1 cellular context compared by ENCODE assay signal in genomic region chr1:11838349-11839272, GRCh38.
TF ChIP-seq lines count a peak whose summit lies in the region.

No MANE protein-coding gene starts in this region.

TF ChIP-seq in HepG2, 621 proteins besides CTCF, POLR2A, EP300 and RAD21 (continued from another document):
- no peak for TF ChIP-seq POGK (CRISPR knock-in tag; conservative IDR thresholded peaks at IDR 0.05)
- TF ChIP-seq, protein P1, sequence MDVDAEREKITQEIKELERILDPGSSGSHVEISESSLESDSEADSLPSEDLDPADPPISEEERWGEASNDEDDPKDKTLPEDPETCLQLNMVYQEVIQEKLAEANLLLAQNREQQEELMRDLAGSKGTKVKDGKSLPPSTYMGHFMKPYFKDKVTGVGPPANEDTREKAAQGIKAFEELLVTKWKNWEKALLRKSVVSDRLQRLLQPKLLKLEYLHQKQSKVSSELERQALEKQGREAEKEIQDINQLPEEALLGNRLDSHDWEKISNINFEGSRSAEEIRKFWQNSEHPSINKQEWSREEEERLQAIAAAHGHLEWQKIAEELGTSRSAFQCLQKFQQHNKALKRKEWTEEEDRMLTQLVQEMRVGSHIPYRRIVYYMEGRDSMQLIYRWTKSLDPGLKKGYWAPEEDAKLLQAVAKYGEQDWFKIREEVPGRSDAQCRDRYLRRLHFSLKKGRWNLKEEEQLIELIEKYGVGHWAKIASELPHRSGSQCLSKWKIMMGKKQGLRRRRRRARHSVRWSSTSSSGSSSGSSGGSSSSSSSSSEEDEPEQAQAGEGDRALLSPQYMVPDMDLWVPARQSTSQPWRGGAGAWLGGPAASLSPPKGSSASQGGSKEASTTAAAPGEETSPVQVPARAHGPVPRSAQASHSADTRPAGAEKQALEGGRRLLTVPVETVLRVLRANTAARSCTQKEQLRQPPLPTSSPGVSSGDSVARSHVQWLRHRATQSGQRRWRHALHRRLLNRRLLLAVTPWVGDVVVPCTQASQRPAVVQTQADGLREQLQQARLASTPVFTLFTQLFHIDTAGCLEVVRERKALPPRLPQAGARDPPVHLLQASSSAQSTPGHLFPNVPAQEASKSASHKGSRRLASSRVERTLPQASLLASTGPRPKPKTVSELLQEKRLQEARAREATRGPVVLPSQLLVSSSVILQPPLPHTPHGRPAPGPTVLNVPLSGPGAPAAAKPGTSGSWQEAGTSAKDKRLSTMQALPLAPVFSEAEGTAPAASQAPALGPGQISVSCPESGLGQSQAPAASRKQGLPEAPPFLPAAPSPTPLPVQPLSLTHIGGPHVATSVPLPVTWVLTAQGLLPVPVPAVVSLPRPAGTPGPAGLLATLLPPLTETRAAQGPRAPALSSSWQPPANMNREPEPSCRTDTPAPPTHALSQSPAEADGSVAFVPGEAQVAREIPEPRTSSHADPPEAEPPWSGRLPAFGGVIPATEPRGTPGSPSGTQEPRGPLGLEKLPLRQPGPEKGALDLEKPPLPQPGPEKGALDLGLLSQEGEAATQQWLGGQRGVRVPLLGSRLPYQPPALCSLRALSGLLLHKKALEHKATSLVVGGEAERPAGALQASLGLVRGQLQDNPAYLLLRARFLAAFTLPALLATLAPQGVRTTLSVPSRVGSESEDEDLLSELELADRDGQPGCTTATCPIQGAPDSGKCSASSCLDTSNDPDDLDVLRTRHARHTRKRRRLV (CRISPR knock-in tag; IDR thresholded peaks at IDR 0.05) = no peak
- TF ChIP-seq NFRKB (IDR thresholded peaks at IDR 0.05) = no peak
- TF ChIP-seq ZBTB1 (CRISPR knock-in tag; IDR thresholded peaks at IDR 0.05; ENCODE audit: borderline replicate concordance) = no peak
- TF ChIP-seq, protein P2, sequence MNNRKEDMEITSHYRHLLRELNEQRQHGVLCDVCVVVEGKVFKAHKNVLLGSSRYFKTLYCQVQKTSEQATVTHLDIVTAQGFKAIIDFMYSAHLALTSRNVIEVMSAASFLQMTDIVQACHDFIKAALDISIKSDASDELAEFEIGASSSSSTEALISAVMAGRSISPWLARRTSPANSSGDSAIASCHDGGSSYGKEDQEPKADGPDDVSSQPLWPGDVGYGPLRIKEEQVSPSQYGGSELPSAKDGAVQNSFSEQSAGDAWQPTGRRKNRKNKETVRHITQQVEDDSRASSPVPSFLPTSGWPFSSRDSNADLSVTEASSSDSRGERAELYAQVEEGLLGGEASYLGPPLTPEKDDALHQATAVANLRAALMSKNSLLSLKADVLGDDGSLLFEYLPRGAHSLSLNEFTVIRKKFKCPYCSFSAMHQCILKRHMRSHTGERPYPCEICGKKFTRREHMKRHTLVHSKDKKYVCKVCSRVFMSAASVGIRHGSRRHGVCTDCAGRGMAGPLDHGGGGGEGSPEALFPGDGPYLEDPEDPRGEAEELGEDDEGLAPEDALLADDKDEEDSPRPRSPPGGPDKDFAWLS (CRISPR knock-in tag; IDR thresholded peaks at IDR 0.05; ENCODE audit: borderline replicate concordance) = 0 out of 2 replicates have a peak, but pooled peaks have one; percentile 53
- TF ChIP-seq, protein P3, sequence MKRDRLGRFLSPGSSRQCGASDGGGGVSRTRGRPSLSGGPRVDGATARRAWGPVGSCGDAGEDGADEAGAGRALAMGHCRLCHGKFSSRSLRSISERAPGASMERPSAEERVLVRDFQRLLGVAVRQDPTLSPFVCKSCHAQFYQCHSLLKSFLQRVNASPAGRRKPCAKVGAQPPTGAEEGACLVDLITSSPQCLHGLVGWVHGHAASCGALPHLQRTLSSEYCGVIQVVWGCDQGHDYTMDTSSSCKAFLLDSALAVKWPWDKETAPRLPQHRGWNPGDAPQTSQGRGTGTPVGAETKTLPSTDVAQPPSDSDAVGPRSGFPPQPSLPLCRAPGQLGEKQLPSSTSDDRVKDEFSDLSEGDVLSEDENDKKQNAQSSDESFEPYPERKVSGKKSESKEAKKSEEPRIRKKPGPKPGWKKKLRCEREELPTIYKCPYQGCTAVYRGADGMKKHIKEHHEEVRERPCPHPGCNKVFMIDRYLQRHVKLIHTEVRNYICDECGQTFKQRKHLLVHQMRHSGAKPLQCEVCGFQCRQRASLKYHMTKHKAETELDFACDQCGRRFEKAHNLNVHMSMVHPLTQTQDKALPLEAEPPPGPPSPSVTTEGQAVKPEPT (CRISPR knock-in tag; IDR thresholded peaks at IDR 0.05; ENCODE audit: low read depth) = 0 out of 2 replicates have a peak, but pooled peaks have one; percentile 29
- TF ChIP-seq ZNF232 (CRISPR knock-in tag; IDR thresholded peaks at IDR 0.05; ENCODE audit: borderline replicate concordance) = no peak
- TF ChIP-seq, protein P4, sequence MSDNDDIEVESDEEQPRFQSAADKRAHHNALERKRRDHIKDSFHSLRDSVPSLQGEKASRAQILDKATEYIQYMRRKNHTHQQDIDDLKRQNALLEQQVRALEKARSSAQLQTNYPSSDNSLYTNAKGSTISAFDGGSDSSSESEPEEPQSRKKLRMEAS (IDR thresholded peaks at IDR 0.05) = no peak; the same call in 1 of the 2 replicates
- TF ChIP-seq ERF (CRISPR knock-in tag; IDR thresholded peaks at IDR 0.05) = peak; percentile 68
- TF ChIP-seq ZNF547 (CRISPR knock-in tag; IDR thresholded peaks at IDR 0.05) = no peak
- no peak for TF ChIP-seq ZNF350 (CRISPR knock-in tag; IDR thresholded peaks at IDR 0.05; ENCODE audit: borderline replicate concordance, low read depth)
- TF ChIP-seq, protein P5, sequence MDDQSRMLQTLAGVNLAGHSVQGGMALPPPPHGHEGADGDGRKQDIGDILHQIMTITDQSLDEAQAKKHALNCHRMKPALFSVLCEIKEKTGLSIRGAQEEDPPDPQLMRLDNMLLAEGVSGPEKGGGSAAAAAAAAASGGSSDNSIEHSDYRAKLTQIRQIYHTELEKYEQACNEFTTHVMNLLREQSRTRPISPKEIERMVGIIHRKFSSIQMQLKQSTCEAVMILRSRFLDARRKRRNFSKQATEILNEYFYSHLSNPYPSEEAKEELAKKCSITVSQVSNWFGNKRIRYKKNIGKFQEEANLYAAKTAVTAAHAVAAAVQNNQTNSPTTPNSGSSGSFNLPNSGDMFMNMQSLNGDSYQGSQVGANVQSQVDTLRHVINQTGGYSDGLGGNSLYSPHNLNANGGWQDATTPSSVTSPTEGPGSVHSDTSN (CRISPR knock-in tag; IDR thresholded peaks at IDR 0.05; ENCODE audit: borderline replicate concordance) = no peak
- TF ChIP-seq SPEN (CRISPR knock-in tag; IDR thresholded peaks at IDR 0.05; ENCODE audit: low read depth) = 0 out of 2 replicates have a peak, but pooled peaks have one; percentile 45
- no peak for TF ChIP-seq ZNF580 (CRISPR knock-in tag; IDR thresholded peaks at IDR 0.05; ENCODE audit: borderline replicate concordance, low read depth)
- TF ChIP-seq ZIK1 (CRISPR knock-in tag; IDR thresholded peaks at IDR 0.05; ENCODE audit: borderline replicate concordance, low read depth) = no peak
- TF ChIP-seq GPBP1L1 (CRISPR knock-in tag; IDR thresholded peaks at IDR 0.05) = no peak
- 0 out of 2 replicates have a peak, but pooled peaks have one; percentile 37 for TF ChIP-seq PAWR (CRISPR knock-in tag; IDR thresholded peaks at IDR 0.05; ENCODE audit: borderline replicate concordance)
- TF ChIP-seq ZNF816 (CRISPR knock-in tag; IDR thresholded peaks at IDR 0.05; ENCODE audit: borderline replicate concordance) = no peak
- no peak for TF ChIP-seq PHF8 (CRISPR knock-in tag; IDR thresholded peaks at IDR 0.05)
- 0 out of 2 replicates have a peak, but pooled peaks have one; percentile 27 for TF ChIP-seq GTF3A (CRISPR knock-in tag; conservative IDR thresholded peaks at IDR 0.05)
- 0 out of 2 replicates have a peak, but pooled peaks have one; percentile 21 for TF ChIP-seq ATAD3A (CRISPR knock-in tag; IDR thresholded peaks at IDR 0.05)
- TF ChIP-seq KMT2A (CRISPR knock-in tag; IDR thresholded peaks at IDR 0.05) = no peak
- no peak for TF ChIP-seq NFYC (CRISPR knock-in tag; IDR thresholded peaks at IDR 0.05)
- TF ChIP-seq ZNF678 (CRISPR knock-in tag; IDR thresholded peaks at IDR 0.05) = no peak
- TF ChIP-seq ESRRA (CRISPR knock-in tag; IDR thresholded peaks at IDR 0.05; ENCODE audit: low read depth) = no peak
- TF ChIP-seq THAP11 (CRISPR knock-in tag; IDR thresholded peaks at IDR 0.05) = 0 out of 2 replicates have a peak, but pooled peaks have one; percentile 21
- TF ChIP-seq TCF12 (IDR thresholded peaks at IDR 0.05) = no peak
- TF ChIP-seq TCF12 (CRISPR knock-in tag; IDR thresholded peaks at IDR 0.05) = no peak
